ENCODE assay signal across 8 cellular contexts in genomic region chr7:30770936-30771858, GRCh38. TPM values are rescaled to one million over a fixed set of nuclear protein-coding genes. Genes with fewer than 3 reads are reported as not detected.
DNase-seq lines count a peak whose midpoint lies in the region; ATAC-seq and TF ChIP-seq lines count a peak whose summit lies in the region.

Gene MINDY4, plus strand, starts transcription at chr7:30771417. Its CDS starts 77 bp downstream, at chr7:30771494.

- H3K27ac ChIP-seq in 22Rv1 = peak within 1 kb of the TSS; percentile 82
- peak within 1 kb of the TSS; percentile 63 for H3K27ac ChIP-seq in duodenal mucosa (ENCODE audit: low read depth, low read length)

- H3K9me3 Mint-ChIP-seq in activated CD8-positive, alpha-beta T cell treated with anti-CD3 and anti-CD28 coated beads for 36 hours = no peaks in the 10 kb centered on the region

- H3K4me1 ChIP-seq in duodenal mucosa (ENCODE audit: control insufficient read depth in 1 of 2, insufficient read depth in 2 of 2, low read length in 2 of 2) = peaks cover 13 to 17% of the 10 kb centered on the region in 2 donors

- H3K9me3 ChIP-seq in duodenal mucosa (ENCODE audit: control insufficient read depth in 1 of 2, low read length in 2 of 2) = no peaks in the 10 kb centered on the region

- H3K27me3 ChIP-seq in duodenal mucosa (ENCODE audit: control insufficient read depth in 1 of 2, insufficient read depth in 2 of 2, low read length in 2 of 2) = no peaks in the 10 kb centered on the region

- DNase-seq in NCI-H510A (lab: John Stamatoyannopoulos, UW) (peak; percentile 68), lower leg skin (ENCODE audit: low spot score in 2 of 2) (peak; percentile 51 to 94)
- peak; percentile 75 for DNase-seq in activated CD8-positive, alpha-beta T cell treated with anti-CD3 and anti-CD28 coated beads for 36 hours
- peak; percentile 62 to 70 for DNase-seq in stimulated activated CD4-positive, alpha-beta T cell treated with anti-CD3 and anti-CD28 coated beads, Interleukin-4, amount 100 ng/mL, for 4 hours

- 12 to 16% methylated on average over 27 to 40 of the region's 66 CpGs for WGBS in lower leg skin, 2 donors

- no peaks in the 10 kb centered on the region for H3K36me3 ChIP-seq in duodenal mucosa (ENCODE audit: control insufficient read depth in 1 of 2, insufficient read depth in 2 of 2, low read length in 2 of 2)

- TF ChIP-seq CTCF in 22Rv1 (IDR thresholded peaks at IDR 0.05) (0 out of 2 replicates have a peak, but pooled peaks have one; percentile 4), lower leg skin (IDR thresholded peaks at IDR 0.05) (no peak)
- TF ChIP-seq CTCF in activated CD8-positive, alpha-beta T cell treated with anti-CD3 and anti-CD28 coated beads for 36 hours (IDR thresholded peaks at IDR 0.05) = no peak

- H3K27ac Mint-ChIP-seq in activated CD8-positive, alpha-beta T cell treated with anti-CD3 and anti-CD28 coated beads for 36 hours = peak within 1 kb of the TSS; percentile 50

- H3K4me3 Mint-ChIP-seq in activated CD8-positive, alpha-beta T cell treated with anti-CD3 and anti-CD28 coated beads for 36 hours = peak within 1 kb of the TSS; percentile 67

- peak within 1 kb of the TSS; percentile 76 to 77 for H3K9ac ChIP-seq in duodenal mucosa (ENCODE audit: low read depth in 1 of 2, low read length in 2 of 2)

- no peaks in the 10 kb centered on the region for H3K36me3 Mint-ChIP-seq in activated CD8-positive, alpha-beta T cell treated with anti-CD3 and anti-CD28 coated beads for 36 hours (ENCODE audit: low read depth)

- peaks cover 3% of the 10 kb centered on the region for H3K4me1 Mint-ChIP-seq in activated CD8-positive, alpha-beta T cell treated with anti-CD3 and anti-CD28 coated beads for 36 hours (ENCODE audit: low read depth)

- POLR2A ChIA-PET in activated CD8-positive, alpha-beta T cell treated with anti-CD3 and anti-CD28 coated beads for 36 hours (lab: Charles Lee) = interaction anchor here (1.8 kb wide), 1 partner anchor 9 kb away, joined by 4 read pairs; no protein-coding TSS in a partner anchor

- H3K4me3 ChIP-seq in duodenal mucosa (ENCODE audit: low read depth in 1 of 2, low read length in 2 of 2) = peak within 1 kb of the TSS; percentile 80 to 83
- peak within 1 kb of the TSS; percentile 67 for H3K4me3 ChIP-seq in lower leg skin (ENCODE audit: low read depth, poor library complexity, severe bottlenecking)

- intact Hi-C loops in activated CD8-positive, alpha-beta T cell treated with anti-CD3 and anti-CD28 coated beads for 36 hours (cut with micrococcal nuclease) = no loop called here
- intact Hi-C loops in lower leg skin (cut with DNase I; ENCODE audit: low total_unique reads) = no loop called here

- ATAC-seq in GM18868 (IDR thresholded peaks at IDR 0.05; ENCODE audit: unreplicated experiment) (peak; percentile 89), HG03103 (IDR thresholded peaks at IDR 0.05; ENCODE audit: low read depth, unreplicated experiment) (peak; percentile 77)
- peak; percentile 95 for ATAC-seq in activated CD8-positive, alpha-beta T cell treated with anti-CD3 and anti-CD28 coated beads for 36 hours

- H3K27me3 Mint-ChIP-seq in activated CD8-positive, alpha-beta T cell treated with anti-CD3 and anti-CD28 coated beads for 36 hours = no peaks in the 10 kb centered on the region

- TF ChIP-seq POLR2A in lower leg skin (IDR thresholded peaks at IDR 0.05) = no peak

- CTCF ChIA-PET in activated CD8-positive, alpha-beta T cell treated with anti-CD3 and anti-CD28 coated beads for 36 hours (lab: Charles Lee) = interaction anchor here (1.0 to 1.3 kb wide), 4 partner anchors 26 to 34 kb away, joined by 3 to 5 read pairs (median 4); no protein-coding TSS in a partner anchor

RNA-seq across cellular contexts. Expression of gene MINDY4, which starts in this region (rescaled TPM):
- total RNA-seq in activated CD8-positive, alpha-beta T cell treated with anti-CD3 and anti-CD28 coated beads for 36 hours = 1 to 10 TPM; 1.3 to 1.7 TPM
- 1 to 10 TPM; 4.0 to 4.7 (median 4.4) TPM for total RNA-seq in lower leg skin

Comparison
In these comparisons a context has a peak if more than half of its experiments do, and no peak if none do; other contexts are left out.
1. Peak in every context shown above with its lines: DNase-seq, ATAC-seq, H3K4me3 ChIP-seq and H3K27ac ChIP-seq.